In the genomic region with DNA sequence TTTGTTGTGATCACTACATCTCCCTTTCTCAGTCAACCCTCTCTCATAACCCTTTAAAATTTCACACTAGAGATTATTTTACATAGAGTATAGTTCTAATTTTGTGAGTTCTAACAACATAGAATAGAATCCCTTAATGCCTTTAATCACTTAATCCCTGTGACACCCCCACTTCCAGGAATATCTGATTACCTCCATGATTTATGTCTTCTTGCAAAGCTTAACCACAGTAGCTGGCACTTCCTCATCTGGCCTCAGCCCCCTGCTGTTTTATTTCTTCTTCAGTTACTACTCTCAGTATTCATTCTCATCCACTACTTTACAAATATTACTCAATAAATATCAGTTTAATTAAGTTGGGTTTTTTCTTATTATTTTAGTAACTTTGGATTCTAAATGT, we compare ENCODE assay signal across 24 cellular contexts.
DNase-seq lines count a peak whose midpoint lies in the region; ATAC-seq, FAIRE-seq and TF ChIP-seq lines count a peak whose summit lies in the region.
"Had no signal": no experiment of that assay in that cellular context is flagged by ENCODE, and none has a peak within 500 bp of the region (broad histone marks: within the 10 kb centered on the region; RNA-seq: fewer than 3 reads in every experiment).

No MANE protein-coding gene starts in this region.

- intact Hi-C loops in pancreas (cut with DNase I): no loop called here
- intact Hi-C loops in Right ventricle myocardium superior (cut with DNase I): no loop called here

- FAIRE-seq in GM12892 (lab: Jason Lieb, UNC): no peak
- no peak for FAIRE-seq in pancreas (lab: Jason Lieb, UNC)

- no peaks in the 10 kb centered on the region for H3K4me1 ChIP-seq in pancreas
- H3K4me1 ChIP-seq: breast epithelium, prostate gland, vagina had no signal

- H3K36me3 ChIP-seq in MG63 (no peaks in the 10 kb centered on the region), pancreas (no peaks in the 10 kb centered on the region)
- H3K36me3 ChIP-seq: breast epithelium, prostate gland, vagina had no signal

- H3K27ac ChIP-seq in pancreas: no peak overlapping the region
- H3K27ac ChIP-seq: breast epithelium, prostate gland, skin epidermis, vagina had no signal

- DNase-seq in DMS 273 (lab: John Stamatoyannopoulos, UW; ENCODE audit: unreplicated experiment) (peak; percentile 56), MG63 (peak; percentile 2), NCI-H82 (lab: John Stamatoyannopoulos, UW) (peak; percentile 83), amniotic epithelial cell (ENCODE audit: low read depth) (peak; percentile 17), GM12892 (ENCODE audit: insufficient read length) (no peak), pancreas (no peak), Right ventricle myocardium superior (no peak)
- DNase-seq: activated B cell treated with CpG ODN at 0.5 μM for 24 hours; activated CD8-positive, alpha-beta T cell treated with anti-CD3 and anti-CD28 coated beads, Interleukin-2, amount 10 ng/mL, durations not matched to agents 7 days and 5 days; activated T-cell treated with anti-CD3 and anti-CD28 coated beads, Interleukin-2, amount 50 U/mL, for 48 hours; CD8-positive, alpha-beta memory T cell; foreskin melanocyte; HCEC 1CT; NCI-H2029 treated with DMSO at 0.1 percent for 48 hours; NCI-H774; stimulated activated CD4-positive, alpha-beta T cell treated with anti-CD3 and anti-CD28 coated beads, Interleukin-4, amount 100 ng/mL, for 1 hour; T-helper 1 cell had no signal

- no peak overlapping the region for H3K4me3 ChIP-seq in MG63
- H3K4me3 ChIP-seq in pancreas: no peak overlapping the region
- H3K4me3 ChIP-seq: breast epithelium, prostate gland, skin epidermis, vagina had no signal

- no peak for TF ChIP-seq POLR2A in GM12892 (IDR thresholded peaks at IDR 0.05; ENCODE audit: low read depth, low read length)

- H3K9me3 ChIP-seq in MG63 (no peaks in the 10 kb centered on the region), pancreas (no peaks in the 10 kb centered on the region)
- H3K9me3 ChIP-seq: breast epithelium, prostate gland, vagina had no signal

- no peak for TF ChIP-seq CTCF in pancreas (IDR thresholded peaks at IDR 0.05)

- H3K27me3 ChIP-seq in MG63 (no peaks in the 10 kb centered on the region), pancreas (no peaks in the 10 kb centered on the region)
- H3K27me3 ChIP-seq: breast epithelium, vagina had no signal

- no peak for ATAC-seq in pancreas
- no peak for ATAC-seq in GM18502 (IDR thresholded peaks at IDR 0.05; ENCODE audit: poor library complexity, unreplicated experiment)
- no peak for ATAC-seq in Right ventricle myocardium superior (ENCODE audit: poor library complexity)
- ATAC-seq: activated CD8-positive, alpha-beta T cell treated with anti-CD3 and anti-CD28 coated beads, Interleukin-2, amount 10 ng/mL, durations not matched to agents 7 days and 5 days; activated naive CD4-positive, alpha-beta T cell treated with anti-CD3 and anti-CD28 coated beads, Interleukin-2, amount 50 U/mL, for 72 hours; natural killer cell treated with Interleukin-12 subunit alpha and Interleukin-12 subunit beta and Interleukin-15 and Interleukin-18, amount 100 ng/mL, for 72 hours had no signal

Comparison
In these comparisons a context has a peak if more than half of its experiments do, and no peak if none do; other contexts are left out.
1. DNase-seq: peak in DMS 273 (single experiment), MG63 (single experiment), NCI-H82 (single experiment) and amniotic epithelial cell (single experiment); none in GM12892 (single experiment), pancreas (0 of 6) and Right ventricle myocardium superior (single experiment).